Comparison of ENCODE assay signal across 18 cellular contexts in genomic region chr6:132712366-132712765, GRCh38. TPM values are rescaled to one million over a fixed set of nuclear protein-coding genes. Genes with fewer than 3 reads are reported as not detected.
DNase-seq lines count a peak whose midpoint lies in the region; ATAC-seq and TF ChIP-seq lines count a peak whose summit lies in the region.
"Had no signal": no experiment of that assay in that cellular context is flagged by ENCODE, and none has a peak within 500 bp of the region (broad histone marks: within the 10 kb centered on the region; RNA-seq: fewer than 3 reads in every experiment).

No MANE protein-coding gene starts in this region.

- H3K9me3 ChIP-seq in liver (ENCODE audit: control insufficient read depth in 4 of 4, low read length in 3 of 4) (no peaks in the 10 kb centered on the region), ovary (no peaks in the 10 kb centered on the region)
- H3K9me3 ChIP-seq in effector memory CD4-positive, alpha-beta T cell (ENCODE audit: control insufficient read depth, low read length) = no peaks in the 10 kb centered on the region
- H3K9me3 ChIP-seq: thoracic aorta had no signal

- DNase-seq in Caki2 (ENCODE audit: low read depth) = peak; percentile 73
- peak; percentile 86 for DNase-seq in M059J (ENCODE audit: low read depth)
- DNase-seq in dermis blood vessel endothelial cell = peak; percentile 2
- DNase-seq in GOT3 (lab: John Stamatoyannopoulos, UW) = no peak
- DNase-seq in natural killer cell = no peak
- DNase-seq in effector memory CD4-positive, alpha-beta T cell = no peak
- DNase-seq in ovary = no peak
- DNase-seq: activated CD4-positive, alpha-beta T cell treated with anti-CD3 and anti-CD28 coated beads for 1 hour; activated CD8-positive, alpha-beta memory T cell treated with anti-CD3 and anti-CD28 coated beads, Interleukin-2, amount 50 U/mL, for 48 hours; activated naive CD4-positive, alpha-beta T cell treated with anti-CD3 and anti-CD28 coated beads, Interleukin-2, amount 10 ng/mL, durations not matched to agents 7 days and 5 days; caudate nucleus; DMS79; NCI-H1048 had no signal

- peak overlapping the region; percentile 93 to 96 for H3K27ac ChIP-seq in liver (ENCODE audit: low read depth in 1 of 2, low read length in 2 of 2)
- H3K27ac ChIP-seq in effector memory CD4-positive, alpha-beta T cell (ENCODE audit: insufficient read depth, low read length, poor library complexity, severe bottlenecking) = no peak overlapping the region
- no peak overlapping the region for H3K27ac ChIP-seq in ovary
- H3K27ac ChIP-seq: parathyroid adenoma, thoracic aorta had no signal

- TF ChIP-seq CTCF in liver (IDR thresholded peaks at IDR 0.05; ENCODE audit: low read depth, low read length, missing input control) = no peak
- TF ChIP-seq CTCF in natural killer cell (IDR thresholded peaks at IDR 0.05) = no peak
- TF ChIP-seq CTCF in ovary (IDR thresholded peaks at IDR 0.05) = no peak

- no peak for ATAC-seq in natural killer cell

- no peaks in the 10 kb centered on the region for H3K27me3 ChIP-seq in liver (ENCODE audit: control insufficient read depth in 4 of 4, insufficient read depth in 4 of 4, low read length in 3 of 4)
- no peaks in the 10 kb centered on the region for H3K27me3 ChIP-seq in effector memory CD4-positive, alpha-beta T cell (replicated peaks; ENCODE audit: control insufficient read depth, insufficient read depth, low read length, poor library complexity, severe bottlenecking)
- no peaks in the 10 kb centered on the region for H3K27me3 ChIP-seq in ovary

- H3K4me1 Mint-ChIP-seq in natural killer cell = peaks cover 0 to 4% of the 10 kb centered on the region in 2 donors
- H3K4me1 Mint-ChIP-seq: activated naive CD4-positive, alpha-beta T cell treated with anti-CD3 and anti-CD28 coated beads, Interleukin-2, amount 10 ng/mL, durations not matched to agents 7 days and 5 days had no signal

- H3K36me3 Mint-ChIP-seq in natural killer cell = no peaks in the 10 kb centered on the region
- H3K36me3 Mint-ChIP-seq: activated naive CD4-positive, alpha-beta T cell treated with anti-CD3 and anti-CD28 coated beads, Interleukin-2, amount 10 ng/mL, durations not matched to agents 7 days and 5 days had no signal

- peaks cover 8 to 24% of the 10 kb centered on the region in 2 donors for H3K27me3 Mint-ChIP-seq in natural killer cell (ENCODE audit: low read depth in 2 of 2)

- peak overlapping the region; percentile 87 for H3K9ac ChIP-seq in liver (ENCODE audit: low read depth in 1 of 2, low read length in 2 of 2)
- H3K9ac ChIP-seq: parathyroid adenoma had no signal

- H3K27ac Mint-ChIP-seq in natural killer cell = no peak overlapping the region
- H3K27ac Mint-ChIP-seq: activated naive CD4-positive, alpha-beta T cell treated with anti-CD3 and anti-CD28 coated beads, Interleukin-2, amount 10 ng/mL, durations not matched to agents 7 days and 5 days had no signal

- intact Hi-C loops in natural killer cell (cut with micrococcal nuclease) (no loop called here), ovary (cut with DNase I) (no loop called here)

- TF ChIP-seq EP300 in ovary (IDR thresholded peaks at IDR 0.05) = no peak

- TF ChIP-seq RAD21 in liver (IDR thresholded peaks at IDR 0.05) = no peak

- WGBS in liver = 55% methylated on average over 4 of the region's 4 CpGs
- WGBS in ovary, 3 donors = 53 to 61% (median 54%) methylated on average over 4 of the region's 4 CpGs

- H3K4me3 Mint-ChIP-seq in natural killer cell = no peak overlapping the region
- H3K4me3 Mint-ChIP-seq: activated naive CD4-positive, alpha-beta T cell treated with anti-CD3 and anti-CD28 coated beads, Interleukin-2, amount 10 ng/mL, durations not matched to agents 7 days and 5 days had no signal

- no peaks in the 10 kb centered on the region for H3K9me3 Mint-ChIP-seq in natural killer cell
- H3K9me3 Mint-ChIP-seq: activated naive CD4-positive, alpha-beta T cell treated with anti-CD3 and anti-CD28 coated beads, Interleukin-2, amount 10 ng/mL, durations not matched to agents 7 days and 5 days had no signal

- no peak for TF ChIP-seq POLR2A in ovary (IDR thresholded peaks at IDR 0.05)

- peaks cover 2 to 42% (median 18%) of the 10 kb centered on the region in 4 donors for H3K4me1 ChIP-seq in liver (ENCODE audit: control insufficient read depth in 4 of 4, insufficient read depth in 4 of 4, low read length in 3 of 4)
- no peaks in the 10 kb centered on the region for H3K4me1 ChIP-seq in effector memory CD4-positive, alpha-beta T cell (ENCODE audit: control insufficient read depth, insufficient read depth, low read length, poor library complexity, severe bottlenecking)
- no peaks in the 10 kb centered on the region for H3K4me1 ChIP-seq in ovary (ENCODE audit: insufficient read depth)
- H3K4me1 ChIP-seq: parathyroid adenoma had no signal

- peak overlapping the region; percentile 44 to 93 (median 59) for H3K4me3 ChIP-seq in liver (ENCODE audit: low read depth in 1 of 3, low read length in 3 of 3)
- no peak overlapping the region for H3K4me3 ChIP-seq in effector memory CD4-positive, alpha-beta T cell (ENCODE audit: insufficient read depth, low read depth, low read length, poor library complexity, severe bottlenecking)
- no peak overlapping the region for H3K4me3 ChIP-seq in ovary
- H3K4me3 ChIP-seq: thoracic aorta had no signal

- H3K36me3 ChIP-seq in liver (ENCODE audit: control insufficient read depth in 4 of 4, insufficient read depth in 3 of 4, low read depth in 1 of 4, low read length in 3 of 4) (peaks cover 0 to 6% (median under 1%) of the 10 kb centered on the region in 4 donors), ovary (no peaks in the 10 kb centered on the region)
- no peaks in the 10 kb centered on the region for H3K36me3 ChIP-seq in effector memory CD4-positive, alpha-beta T cell (ENCODE audit: control insufficient read depth, insufficient read depth, low read length)
- H3K36me3 ChIP-seq: thoracic aorta had no signal

- in situ Hi-C loops in Caki2 (cut with HindIII; ENCODE audit: low pct_unique_long_range_greater_than_20kb, low sequenced_read_pairs) = no loop called here

TF ChIP-seq in liver, 16 proteins besides CTCF, POLR2A, EP300 and RAD21:
- TF ChIP-seq MAX (IDR thresholded peaks at IDR 0.05) (no peak), YY1 (IDR thresholded peaks at IDR 0.05) (peak; percentile 46), HNF4A (conservative IDR thresholded peaks at IDR 0.05) (no peak), REST (IDR thresholded peaks at IDR 0.05) (no peak), HNF4G (IDR thresholded peaks at IDR 0.05) (no peak), EGR1 (IDR thresholded peaks at IDR 0.05; ENCODE audit: low read depth in 2 of 2) (no peak), FOXA1 (IDR thresholded peaks at IDR 0.05) (no peak), TAF1 (conservative IDR thresholded peaks at IDR 0.05) (no peak), GABPA (IDR thresholded peaks at IDR 0.05 in 1 of 2, conservative IDR thresholded peaks at IDR 0.05 in 1 of 2) (no peak)

RNA-seq across cellular contexts. Expression of gene VNN1, which starts 1.5 kb away (rescaled TPM):
- not detected in 2 replicates for total RNA-seq in Caki2 (2014; rRNA removed; shearing (Covaris generic); ENCODE audit: low replicate concordance)
- total RNA-seq in M059J (2014; rRNA removed; shearing (Covaris generic)) = 0.20 TPM in 1 of 2 replicates, not detected in the other
- total RNA-seq in dermis blood vessel endothelial cell (not detected in 2 replicates), liver (100 to 1,000 TPM in 1 of 2 donors, 1 to 10 TPM in 1; 2.7 to 132 TPM), natural killer cell (1 to 10 TPM in 2 of 3 donors, not detected in 1; 1.1 to 1.6 TPM), ovary (1 to 10 TPM in 4 of 7 donors, under 1 TPM in 2, not detected in 1; 0.28 to 5.0 (median 1.3) TPM)
- polyA plus RNA-seq in liver (10 to 100 TPM; 54.9 to 62.6 TPM), ovary (1 to 10 TPM in 1 of 2 donors, under 1 TPM in 1; 0.34 to 1.2 TPM)
- total RNA-seq: T-helper 1 cell treated with Interleukin-12 subunit alpha and Interleukin-12 subunit beta and Interleukin-4 antibody, amounts not matched to agents 30 ng/mL and 1 ng/mL, for 36 hours had no signal

RNA-seq across cellular contexts. Expression of gene VNN2, which starts 45.3 kb away (rescaled TPM):
- not detected in 2 replicates for total RNA-seq in Caki2 (2014; rRNA removed; shearing (Covaris generic); ENCODE audit: low replicate concordance)
- 0.32 and 1.9 TPM in 2 replicates for total RNA-seq in M059J (2014; rRNA removed; shearing (Covaris generic))
- total RNA-seq in dermis blood vessel endothelial cell (not detected in 2 replicates), liver (10 to 100 TPM; 17.6 to 22.0 TPM), natural killer cell (10 to 100 TPM; 20.3 to 31.9 (median 25.4) TPM), ovary (1 to 10 TPM in 4 of 7 donors, under 1 TPM in 3; 0.59 to 4.9 (median 1.4) TPM)
- polyA plus RNA-seq in liver (1 to 10 TPM; 1.6 to 4.6 TPM), ovary (1 to 10 TPM; 1.0 to 7.2 TPM)

RNA-seq across cellular contexts. Expression of gene TAAR1, which starts 53.4 kb away (rescaled TPM):
- total RNA-seq in Caki2 (2014; rRNA removed; shearing (Covaris generic); ENCODE audit: low replicate concordance) = not detected in 2 replicates
- total RNA-seq in M059J (2014; rRNA removed; shearing (Covaris generic)) = not detected in 2 replicates
- total RNA-seq in dermis blood vessel endothelial cell (not detected in 2 replicates), liver (not detected), natural killer cell (not detected), ovary (under 1 TPM in 1 of 7 donors, not detected in 6; 0.28 TPM)
- polyA plus RNA-seq in liver (not detected), ovary (not detected)
- total RNA-seq: T-helper 1 cell treated with Interleukin-12 subunit alpha and Interleukin-12 subunit beta and Interleukin-4 antibody, amounts not matched to agents 30 ng/mL and 1 ng/mL, for 36 hours; thoracic aorta had no signal
- polyA plus RNA-seq: esophagus had no signal

Comparison
In these comparisons a context has a peak if more than half of its experiments do, and no peak if none do; other contexts are left out.
1. DNase-seq: peak in Caki2 (single experiment), M059J (single experiment) and dermis blood vessel endothelial cell (single experiment); none in GOT3 (single experiment), natural killer cell (single experiment), effector memory CD4-positive, alpha-beta T cell (0 of 3) and ovary (0 of 5).
2. H3K27ac ChIP-seq: peak in liver (2 of 2); none in effector memory CD4-positive, alpha-beta T cell (single experiment) and ovary (0 of 2).
3. H3K4me3 ChIP-seq: peak in liver (3 of 3); none in effector memory CD4-positive, alpha-beta T cell (single experiment) and ovary (single experiment).